8 cellular contexts compared by ENCODE assay signal in the genomic region with DNA sequence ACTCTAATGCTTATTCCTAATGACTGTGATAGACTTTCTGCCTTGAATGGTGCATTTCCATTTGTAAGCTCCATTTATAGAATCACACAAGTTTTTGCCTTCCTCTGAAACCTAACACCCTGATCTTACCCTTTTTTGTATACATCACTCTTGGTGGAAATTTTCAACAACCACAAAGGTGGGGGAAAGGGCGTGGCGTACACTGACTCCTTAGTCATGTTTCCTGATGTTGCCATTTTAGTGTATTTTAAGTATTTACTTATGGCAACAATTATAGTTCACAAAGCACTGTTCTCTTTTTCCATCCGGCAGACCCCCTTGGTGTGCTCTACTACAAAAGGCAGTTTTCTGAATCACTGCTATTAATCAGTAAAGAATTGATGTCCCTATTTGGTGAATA.
DNase-seq lines count a peak whose midpoint lies in the region; ATAC-seq and TF ChIP-seq lines count a peak whose summit lies in the region.

No MANE protein-coding gene starts in this region.

- DNase-seq in GM12865 (ENCODE audit: low read depth) = peak; percentile 35
- peak; percentile 34 to 70 for DNase-seq in SW 1271 (lab: John Stamatoyannopoulos, UW)
- DNase-seq in activated naive CD8-positive, alpha-beta T cell treated with anti-CD3 and anti-CD28 coated beads, Interleukin-2, amount 50 U/mL, for 16 hours (ENCODE audit: low read depth, low spot score) = peak; percentile 44
- DNase-seq in stimulated activated CD4-positive, alpha-beta T cell treated with anti-CD3 and anti-CD28 coated beads, Interleukin-1b, Interleukin-23, amount 100 ng/mL, for 24 hours (ENCODE audit: low read depth in 4 of 4, low spot score in 1 of 4) = peak; percentile 24 to 60 (median 46)
- DNase-seq in NCI-H2227 (lab: John Stamatoyannopoulos, UW; ENCODE audit: unreplicated experiment) = no peak
- no peak for DNase-seq in OCI-LY7 (ENCODE audit: low spot score)
- no peak for DNase-seq in H7

- H3K4me2 ChIP-seq in OCI-LY7 (ENCODE audit: low read length) = no peak overlapping the region

- H3K4me1 ChIP-seq in OCI-LY7 (ENCODE audit: insufficient read depth, low read length, poor library complexity, severe bottlenecking) = no peaks in the 10 kb centered on the region

- H3K9me3 ChIP-seq in OCI-LY7 (ENCODE audit: low read length) = no peaks in the 10 kb centered on the region

- CTCF ChIA-PET in OCI-LY7 (lab: Charles Lee; ENCODE audit: unreplicated experiment) = no interaction called here

- no peak overlapping the region for H2AFZ ChIP-seq in OCI-LY7 (ENCODE audit: low read length)

- no peaks in the 10 kb centered on the region for H3K79me2 ChIP-seq in OCI-LY7 (ENCODE audit: insufficient read depth, low read depth, low read length)

- POLR2A ChIA-PET in OCI-LY7 (lab: Charles Lee) = interaction anchor here (0.6 kb wide), 1 partner anchor 134 kb away, joined by 3 read pairs; no protein-coding TSS in a partner anchor

- no peak for ATAC-seq in GM19328 (IDR thresholded peaks at IDR 0.05; ENCODE audit: unreplicated experiment)

- intact Hi-C loops in OCI-LY7 (cut with micrococcal nuclease; ENCODE audit: unreplicated experiment) = no loop called here

- no peaks in the 10 kb centered on the region for H3K9me2 ChIP-seq in OCI-LY7 (ENCODE audit: insufficient read depth, low read length)

- H3K4me3 ChIP-seq in GM12865 (ENCODE audit: low read depth, low read length) (no peak overlapping the region), OCI-LY7 (ENCODE audit: low read depth, low read length, poor library complexity, severe bottlenecking) (no peak overlapping the region), H7 (ENCODE audit: insufficient read depth, low read depth, low read length) (no peak overlapping the region)

- H3K27me3 ChIP-seq in H7 (ENCODE audit: control insufficient read depth, insufficient read depth, low read length) = no peaks in the 10 kb centered on the region

- no peak for TF ChIP-seq CTCF in GM12865 (IDR thresholded peaks at IDR 0.05; ENCODE audit: insufficient read depth, low read depth, low read length, missing control alignments)
- no peak for TF ChIP-seq CTCF in OCI-LY7 (conservative IDR thresholded peaks at IDR 0.05; ENCODE audit: low read length)

- H4K20me1 ChIP-seq in OCI-LY7 (ENCODE audit: insufficient read depth, low read length) = no peaks in the 10 kb centered on the region

- no TSS peak for BruUV-seq in OCI-LY7 (replicated peaks; lab: Mats Ljungman, UMichigan)

- H3K36me3 ChIP-seq in OCI-LY7 (ENCODE audit: insufficient read depth, low read length) (no peaks in the 10 kb centered on the region), H7 (replicated peaks; ENCODE audit: control insufficient read depth, insufficient read depth, low read length) (no peaks in the 10 kb centered on the region)

- H3K27ac ChIP-seq in OCI-LY7 (ENCODE audit: low read depth, low read length, poor library complexity, severe bottlenecking) = no peak overlapping the region

Comparison
In these comparisons a context has a peak if more than half of its experiments do, and no peak if none do; other contexts are left out.
1. DNase-seq: peak in GM12865 (single experiment), SW 1271 (2 of 2), activated naive CD8-positive, alpha-beta T cell treated with anti-CD3 and anti-CD28 coated beads, Interleukin-2, amount 50 U/mL, for 16 hours (single experiment) and stimulated activated CD4-positive, alpha-beta T cell treated with anti-CD3 and anti-CD28 coated beads, Interleukin-1b, Interleukin-23, amount 100 ng/mL, for 24 hours (4 of 4); none in NCI-H2227 (single experiment), OCI-LY7 (single experiment) and H7 (single experiment).